25 cellular contexts compared by ENCODE assay signal in the genomic region with DNA sequence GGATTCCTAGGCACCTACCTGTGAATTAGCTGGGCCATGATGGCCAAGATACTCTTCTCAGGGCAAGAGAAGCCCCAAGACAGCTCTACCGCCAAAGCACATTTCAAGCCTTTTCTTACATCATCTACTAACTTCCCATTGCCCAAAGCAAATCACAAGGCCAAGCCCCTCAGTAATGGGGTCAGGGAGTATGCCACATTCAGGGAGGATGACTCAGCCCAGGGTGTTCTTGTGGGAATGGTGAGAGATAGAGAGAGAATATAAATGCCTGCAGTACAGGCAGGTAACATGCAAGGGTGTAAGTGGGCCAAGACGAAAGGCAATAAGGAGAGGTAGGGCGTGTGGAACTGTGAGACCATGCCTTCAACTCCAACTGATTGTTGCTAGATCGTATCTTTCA.
DNase-seq lines count a peak whose midpoint lies in the region; FAIRE-seq lines count a peak whose summit lies in the region.
"Had no signal": no experiment of that assay in that cellular context is flagged by ENCODE, and none has a peak within 500 bp of the region (broad histone marks: within the 10 kb centered on the region; RNA-seq: fewer than 3 reads in every experiment).

No MANE protein-coding gene starts in this region.

- DNase-seq in EL (peak; percentile 9), M059J (ENCODE audit: low read depth) (peak; percentile 50), mesendoderm (peak; percentile 51), urothelium cell line (ENCODE audit: low spot score) (peak; percentile 40), SJCRH30 (no peak), KBM-7 (no peak), NOMO-1 treated with DMSO at 0.1 percent for 48 hours (lab: John Stamatoyannopoulos, UW; ENCODE audit: unreplicated experiment) (no peak)
- DNase-seq: 8988T; ACHN; AML-193; BE2C; CD4-positive, alpha-beta T cell; CD8-positive, alpha-beta memory T cell; DMS 273 treated with DMSO at 0.1 percent for 48 hours; DMS79; GF-D8; HFFc6 had no signal

- no peak overlapping the region for H2BK120ac ChIP-seq in mesendoderm (ENCODE audit: low read depth, low read length)

- H2BK15ac ChIP-seq in mesendoderm (replicated peaks; ENCODE audit: low read depth), result no peak overlapping the region

- H3K18ac ChIP-seq in mesendoderm (ENCODE audit: low read length), result no peak overlapping the region

- in situ Hi-C loops in KBM-7 (cut with MboI; ENCODE audit: low pct_unique_long_range_greater_than_20kb, low sequenced_read_pairs), result no loop called here

- no peak overlapping the region for H3K9ac ChIP-seq in mesendoderm (ENCODE audit: low read length)
- H3K9ac ChIP-seq: BLaER1 treated with 17β-estradiol and CSF1 and Interleukin-3, amounts not matched to agents 10 nM and 100 nM had no signal

- no peaks in the 10 kb centered on the region; the same call in 1 of the 2 replicates for H3K9me3 ChIP-seq in SJCRH30 (replicated peaks)
- H3K9me3 ChIP-seq: A549; BE2C; BLaER1 treated with 17β-estradiol and CSF1 and Interleukin-3, amounts not matched to agents 10 nM and 100 nM; HAP-1 had no signal

- no peak overlapping the region for H4K8ac ChIP-seq in mesendoderm (ENCODE audit: low read depth, low read length)

- WGBS in mesendoderm (ENCODE audit: extremely low coverage, insufficient coverage, low lambda C conversion rate), result no CpG with 5 or more reads among the region's 4 CpGs

- no peak overlapping the region for H3K4me3 ChIP-seq in mesendoderm (ENCODE audit: low read length)
- H3K4me3 ChIP-seq in SJCRH30, result no peak overlapping the region
- H3K4me3 ChIP-seq: A549; BLaER1 treated with 17β-estradiol and CSF1 and Interleukin-3, amounts not matched to agents 10 nM and 100 nM; GM23338; HAP-1 had no signal

- H2BK5ac ChIP-seq in mesendoderm (ENCODE audit: low read length), result no peak overlapping the region

- no peak overlapping the region for H3K23ac ChIP-seq in mesendoderm (ENCODE audit: low read length)

- H4K5ac ChIP-seq in mesendoderm (ENCODE audit: low read length), result no peak overlapping the region

- no peak overlapping the region for H3K27ac ChIP-seq in mesendoderm (ENCODE audit: low read depth, low read length)
- no peak overlapping the region for H3K27ac ChIP-seq in SJCRH30
- H3K27ac ChIP-seq: A549; BLaER1 treated with 17β-estradiol and CSF1 and Interleukin-3, amounts not matched to agents 10 nM and 100 nM had no signal

- no peak overlapping the region for H3K56ac ChIP-seq in mesendoderm (ENCODE audit: low read length)

- no peaks in the 10 kb centered on the region for H3K79me2 ChIP-seq in mesendoderm (ENCODE audit: control insufficient read depth, insufficient read depth, low read length)

- H2AK5ac ChIP-seq in mesendoderm (ENCODE audit: low read length), result no peak overlapping the region

- FAIRE-seq in urothelium cell line (lab: Jason Lieb, UNC), result no peak
- FAIRE-seq: A549, D721Med, GM12891, GM18507, H54 had no signal

- H3K79me1 ChIP-seq in mesendoderm (ENCODE audit: low read length), result no peaks in the 10 kb centered on the region

- H3K4me1 ChIP-seq in mesendoderm (ENCODE audit: control insufficient read depth, low read depth, low read length) (no peaks in the 10 kb centered on the region), SJCRH30 (no peaks in the 10 kb centered on the region)
- H3K4me1 ChIP-seq: A549; BE2C; BLaER1 treated with 17β-estradiol and CSF1 and Interleukin-3, amounts not matched to agents 10 nM and 100 nM; HAP-1 had no signal

- no peak overlapping the region for H3K4ac ChIP-seq in mesendoderm (ENCODE audit: low read depth, low read length)

- H3K36me3 ChIP-seq in mesendoderm (ENCODE audit: control insufficient read depth, insufficient read depth, low read length), result no peaks in the 10 kb centered on the region
- no peaks in the 10 kb centered on the region for H3K36me3 ChIP-seq in SJCRH30
- H3K36me3 ChIP-seq: BE2C; BLaER1 treated with 17β-estradiol and CSF1 and Interleukin-3, amounts not matched to agents 10 nM and 100 nM; HAP-1 had no signal

- H3K27me3 ChIP-seq in mesendoderm (ENCODE audit: insufficient read depth, low read length, poor library complexity) (no peaks in the 10 kb centered on the region), SJCRH30 (no peaks in the 10 kb centered on the region)
- H3K27me3 ChIP-seq: BE2C; BLaER1 treated with 17β-estradiol and CSF1 and Interleukin-3, amounts not matched to agents 10 nM and 100 nM had no signal

- H3K4me2 ChIP-seq in mesendoderm (ENCODE audit: low read length), result no peak overlapping the region
- H3K4me2 ChIP-seq: A549; BLaER1 treated with 17β-estradiol and CSF1 and Interleukin-3, amounts not matched to agents 10 nM and 100 nM; GM23338 had no signal

Comparison
In these comparisons a context has a peak if more than half of its experiments do, and no peak if none do; other contexts are left out.
1. DNase-seq: peak in EL (single experiment), M059J (single experiment), mesendoderm (single experiment) and urothelium cell line (single experiment); none in SJCRH30 (0 of 2), KBM-7 (single experiment) and NOMO-1 treated with DMSO at 0.1 percent for 48 hours (single experiment).